ENCODE assay signal across 11 cellular contexts in the genomic region with DNA sequence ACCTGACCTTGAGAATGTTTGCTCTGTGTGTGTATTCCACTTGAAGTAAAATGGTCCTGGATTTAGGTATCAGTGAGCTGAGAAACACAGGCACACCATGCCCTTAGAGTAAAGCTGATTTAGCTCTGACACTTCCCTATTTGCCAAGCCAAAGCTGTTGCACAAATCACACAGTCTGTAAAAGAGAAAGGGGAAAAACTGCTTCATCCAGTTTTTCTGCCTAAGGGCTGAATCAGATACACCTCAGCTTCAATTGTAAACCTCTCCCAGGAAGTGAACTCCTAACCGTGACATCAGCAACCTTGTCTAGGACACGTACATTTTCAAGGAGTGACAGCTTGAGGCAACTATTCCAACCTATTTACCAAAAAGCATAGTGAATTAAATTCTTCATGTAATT.
DNase-seq lines count a peak whose midpoint lies in the region; ATAC-seq, FAIRE-seq and TF ChIP-seq lines count a peak whose summit lies in the region.
"Had no signal": no experiment of that assay in that cellular context is flagged by ENCODE, and none has a peak within 500 bp of the region (broad histone marks: within the 10 kb centered on the region; RNA-seq: fewer than 3 reads in every experiment).

No MANE protein-coding gene starts in this region.

- no peak overlapping the region for H3K4me3 ChIP-seq in suprapubic skin

- no peak for TF ChIP-seq POLR2A in suprapubic skin (IDR thresholded peaks at IDR 0.05)

- H3K9me3 ChIP-seq in suprapubic skin = no peaks in the 10 kb centered on the region

- peak overlapping the region; percentile 81 for H3K27ac ChIP-seq in suprapubic skin

- H3K27me3 ChIP-seq in suprapubic skin = no peaks in the 10 kb centered on the region

- no peaks in the 10 kb centered on the region for H3K9me3 Mint-ChIP-seq in stimulated activated memory B cell treated with anti-CD40 and anti-IgM and Interleukin-4, amounts not matched to agents 10 μg/mL and 1 μg/mL and 100 μg/mL, for 72 hours

- H3K27ac Mint-ChIP-seq in stimulated activated memory B cell treated with anti-CD40 and anti-IgM and Interleukin-4, amounts not matched to agents 10 μg/mL and 1 μg/mL and 100 μg/mL, for 72 hours = no peak overlapping the region

- H3K4me3 Mint-ChIP-seq in stimulated activated memory B cell treated with anti-CD40 and anti-IgM and Interleukin-4, amounts not matched to agents 10 μg/mL and 1 μg/mL and 100 μg/mL, for 72 hours = no peak overlapping the region

- no peaks in the 10 kb centered on the region for H3K4me1 Mint-ChIP-seq in stimulated activated memory B cell treated with anti-CD40 and anti-IgM and Interleukin-4, amounts not matched to agents 10 μg/mL and 1 μg/mL and 100 μg/mL, for 72 hours

- no peak for TF ChIP-seq CTCF in suprapubic skin (IDR thresholded peaks at IDR 0.05)

- peaks cover 13% of the 10 kb centered on the region for H3K4me1 ChIP-seq in suprapubic skin

- peaks cover 12% of the 10 kb centered on the region for H3K27me3 Mint-ChIP-seq in stimulated activated memory B cell treated with anti-CD40 and anti-IgM and Interleukin-4, amounts not matched to agents 10 μg/mL and 1 μg/mL and 100 μg/mL, for 72 hours

- peak; percentile 76 for FAIRE-seq in islet of Langerhans (lab: Jason Lieb, UNC)
- FAIRE-seq: D721Med, HTR-8/SVneo had no signal

- H3K36me3 ChIP-seq in suprapubic skin = no peaks in the 10 kb centered on the region

- DNase-seq in MV-4-11 (lab: John Stamatoyannopoulos, UW) = peak; percentile 10
- DNase-seq in OCI-M1 (lab: John Stamatoyannopoulos, UW) = peak; percentile 51
- no peak for DNase-seq in suprapubic skin (ENCODE audit: low spot score in 2 of 2)
- no peak for DNase-seq in activated CD4-positive, alpha-beta T cell treated with anti-CD3 and anti-CD28 coated beads, Interleukin-2, amount 50 U/mL, for 4 hours
- DNase-seq in activated gamma-delta T cell treated with Interleukin-2 at 50 U/mL for 16 hours = no peak
- DNase-seq: T-helper 2 cell had no signal

- ATAC-seq in GM19395 (IDR thresholded peaks at IDR 0.05; ENCODE audit: unreplicated experiment) = no peak
- no peak for ATAC-seq in stimulated activated memory B cell treated with anti-CD40 and anti-IgM and Interleukin-4, amounts not matched to agents 10 μg/mL and 1 μg/mL and 100 μg/mL, for 72 hours

- WGBS in suprapubic skin = 61% methylated on average over 2 of the region's 2 CpGs

- H3K36me3 Mint-ChIP-seq in stimulated activated memory B cell treated with anti-CD40 and anti-IgM and Interleukin-4, amounts not matched to agents 10 μg/mL and 1 μg/mL and 100 μg/mL, for 72 hours = no peaks in the 10 kb centered on the region

- no peak for TF ChIP-seq EP300 in suprapubic skin (IDR thresholded peaks at IDR 0.05)

Comparison
In these comparisons a context has a peak if more than half of its experiments do, and no peak if none do; other contexts are left out.
1. DNase-seq: peak in MV-4-11 (single experiment) and OCI-M1 (single experiment); none in suprapubic skin (0 of 2), activated CD4-positive, alpha-beta T cell treated with anti-CD3 and anti-CD28 coated beads, Interleukin-2, amount 50 U/mL, for 4 hours (0 of 2) and activated gamma-delta T cell treated with Interleukin-2 at 50 U/mL for 16 hours (single experiment).